10 cellular contexts compared by ENCODE assay signal in the genomic region with DNA sequence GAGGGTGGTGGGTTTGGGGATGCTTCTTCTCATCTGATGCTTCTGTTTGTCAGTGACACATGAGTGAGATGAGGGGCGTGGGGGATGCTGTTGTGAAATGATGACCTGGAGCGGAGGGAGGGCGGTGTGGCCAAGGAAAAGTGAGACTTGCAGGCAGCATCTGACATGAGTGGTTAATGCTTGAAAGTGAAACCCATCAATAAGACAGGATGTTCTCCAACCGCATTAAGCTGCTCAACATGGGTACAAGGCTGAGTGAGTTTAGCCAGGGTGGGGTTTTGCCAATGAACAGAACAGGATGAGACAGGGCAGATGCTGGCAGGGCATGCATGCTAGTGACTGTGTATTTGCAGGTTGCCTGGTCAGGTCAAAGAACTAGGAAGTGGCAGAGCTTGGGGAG. TPM values are rescaled to one million over a fixed set of nuclear protein-coding genes. Genes with fewer than 3 reads are reported as not detected.
A peak's percentile ranks its signal among the peaks of the same experiment; 100 is the strongest.
DNase-seq lines count a peak whose midpoint lies in the region; ATAC-seq and TF ChIP-seq lines count a peak whose summit lies in the region.
"Had no signal": no experiment of that assay in that cellular context is flagged by ENCODE, and none has a peak within 500 bp of the region (broad histone marks: within the 10 kb centered on the region; RNA-seq: fewer than 3 reads in every experiment).

No MANE protein-coding gene starts in this region.

- H3K27me3 Mint-ChIP-seq in Caco-2 (ENCODE audit: insufficient read depth, unreplicated experiment) (peaks cover 10% of the 10 kb centered on the region), chondrocyte (ENCODE audit: low read depth) (peaks cover 16% of the 10 kb centered on the region)

- ATAC-seq in GM18907 (IDR thresholded peaks at IDR 0.05; ENCODE audit: unreplicated experiment): peak; percentile 85
- ATAC-seq in HG03354 (IDR thresholded peaks at IDR 0.05; ENCODE audit: poor library complexity, severe bottlenecking, unreplicated experiment): peak; percentile 92
- ATAC-seq: HCT116 had no signal

- TF ChIP-seq CTCF in Caco-2 (IDR thresholded peaks at IDR 0.05; ENCODE audit: insufficient read depth in 1 of 2, low read depth in 1 of 2, low read length in 1 of 2, severe bottlenecking in 1 of 2, unreplicated experiment in 1 of 2) (no peak), chondrocyte (IDR thresholded peaks at IDR 0.05) (no peak)

- no TSS peak for BruUV-seq in Caco-2 (replicated peaks; lab: Mats Ljungman, UMichigan)

- no peaks in the 10 kb centered on the region for H3K36me3 ChIP-seq in Caco-2 (ENCODE audit: control insufficient read depth, insufficient read depth, low read length)

- H3K9me3 ChIP-seq in Caco-2: no peaks in the 10 kb centered on the region

- intact Hi-C loops in Caco-2 (cut with micrococcal nuclease; ENCODE audit: unreplicated experiment): no loop called here

- POLR2A ChIA-PET in Caco-2 (lab: Charles Lee): no interaction called here

- H3K27me3 ChIP-seq in Caco-2 (replicated peaks; ENCODE audit: control insufficient read depth, insufficient read depth, low read length): no peaks in the 10 kb centered on the region

- H3K9me3 Mint-ChIP-seq in Caco-2 (ENCODE audit: unreplicated experiment): no peaks in the 10 kb centered on the region
- H3K9me3 Mint-ChIP-seq in chondrocyte (ENCODE audit: low read depth): no peaks in the 10 kb centered on the region

- no peak overlapping the region for H3K27ac Mint-ChIP-seq in Caco-2 (ENCODE audit: unreplicated experiment)
- no peak overlapping the region for H3K27ac Mint-ChIP-seq in chondrocyte (ENCODE audit: unreplicated experiment)

- no peaks in the 10 kb centered on the region for H3K36me3 Mint-ChIP-seq in Caco-2 (ENCODE audit: insufficient read depth, unreplicated experiment)
- no peaks in the 10 kb centered on the region for H3K36me3 Mint-ChIP-seq in chondrocyte (ENCODE audit: low read depth)

- CTCF ChIA-PET in Caco-2 (lab: Charles Lee): no interaction called here

- H3K4me1 Mint-ChIP-seq in Caco-2 (ENCODE audit: low read depth, unreplicated experiment) (no peaks in the 10 kb centered on the region), chondrocyte (ENCODE audit: low read depth) (no peaks in the 10 kb centered on the region)

- no peak overlapping the region for H3K4me3 Mint-ChIP-seq in Caco-2 (ENCODE audit: unreplicated experiment)
- no peak overlapping the region for H3K4me3 Mint-ChIP-seq in chondrocyte (ENCODE audit: unreplicated experiment)

- peak; percentile 78 for DNase-seq in activated CD8-positive, alpha-beta memory T cell treated with anti-CD3 and anti-CD28 coated beads, Interleukin-2, amount 50 U/mL, for 48 hours
- DNase-seq in stimulated activated CD4-positive, alpha-beta T cell treated with anti-CD3 and anti-CD28 coated beads, Interleukin-12 subunit alpha, Interleukin-12 subunit beta, amount 100 ng/mL, for 4 hours: peak; percentile 28
- no peak for DNase-seq in Caco-2
- no peak for DNase-seq in D341Med (ENCODE audit: low spot score)
- no peak for DNase-seq in hippocampal formation (lab: John Stamatoyannopoulos, UW)
- DNase-seq in chondrocyte (ENCODE audit: low spot score): no peak

- no peaks in the 10 kb centered on the region for H3K4me1 ChIP-seq in Caco-2

- H3K4me3 ChIP-seq in Caco-2 (ENCODE audit: low read depth, low read length): no peak overlapping the region

RNA-seq across cellular contexts. Expression of gene SPATA21, which starts 16.5 kb away (rescaled TPM):
- not detected in 2 replicates for total RNA-seq in Caco-2 (2022)
- not detected in 3 replicates for total RNA-seq in chondrocyte
- total RNA-seq: temporal lobe had no signal

RNA-seq across cellular contexts. Expression of gene NECAP2, which starts 19.8 kb away (rescaled TPM):
- total RNA-seq in Caco-2 (2022) (28.4 and 29.4 TPM in 2 replicates), chondrocyte (49.1 to 53.4 TPM (median 51.7 TPM) in 3 replicates)

RNA-seq across cellular contexts. Expression of gene SZRD1, which starts 53.7 kb away (rescaled TPM):
- total RNA-seq in Caco-2 (2022): 93.8 and 98.7 TPM in 2 replicates
- 113 to 117 TPM (median 113 TPM) in 3 replicates for total RNA-seq in chondrocyte

Comparison
In these comparisons a context has a peak if more than half of its experiments do, and no peak if none do; other contexts are left out.
1. DNase-seq: peak in activated CD8-positive, alpha-beta memory T cell treated with anti-CD3 and anti-CD28 coated beads, Interleukin-2, amount 50 U/mL, for 48 hours (single experiment) and stimulated activated CD4-positive, alpha-beta T cell treated with anti-CD3 and anti-CD28 coated beads, Interleukin-12 subunit alpha, Interleukin-12 subunit beta, amount 100 ng/mL, for 4 hours (single experiment); none in Caco-2 (0 of 2), D341Med (single experiment), hippocampal formation (0 of 2) and chondrocyte (single experiment).